Comparison of ENCODE assay signal across 8 cellular contexts in genomic region chr6:34696739-34697543, GRCh38. TPM values are rescaled to one million over a fixed set of nuclear protein-coding genes. Genes with fewer than 3 reads are reported as not detected.
DNase-seq lines count a peak whose midpoint lies in the region; ATAC-seq, FAIRE-seq and TF ChIP-seq lines count a peak whose summit lies in the region.

ILRUN (minus strand) TSS chr6:34696767; CDS start chr6:34696603, 164 bp downstream.

- DNase-seq in Daoy (ENCODE audit: low read depth) (peak; percentile 97), H54 (ENCODE audit: insufficient read length, low spot score) (peak; percentile 78), MG63 (peak; percentile 90), SHP77 (lab: John Stamatoyannopoulos, UW) (peak; percentile 82 to 88), fibroblast of pulmonary artery (ENCODE audit: low read depth) (peak; percentile 96)
- peak; percentile 94 for DNase-seq in activated effector memory CD4-positive, alpha-beta T cell treated with Interleukin-2 at 50 U/mL for 16 hours
- peak; percentile 96 for DNase-seq in natural killer cell treated with Interleukin-12 subunit alpha and Interleukin-12 subunit beta and Interleukin-15 and Interleukin-18, amount 100 ng/mL, for 72 hours (ENCODE audit: low spot score)
- DNase-seq in stimulated activated naive CD4-positive, alpha-beta T cell treated with Interleukin-2 at 50 U/mL for 16 hours (lab: John Stamatoyannopoulos, UW): peak; percentile 94

- H3K4me1 Mint-ChIP-seq in natural killer cell treated with Interleukin-12 subunit alpha and Interleukin-12 subunit beta and Interleukin-15 and Interleukin-18, amount 100 ng/mL, for 72 hours (ENCODE audit: low read depth in 2 of 2): peaks cover 33 to 39% of the 10 kb centered on the region in 2 donors

- no peaks in the 10 kb centered on the region for H3K9me3 ChIP-seq in MG63

- no peaks in the 10 kb centered on the region for H3K27me3 ChIP-seq in MG63

- TF ChIP-seq POLR2A in H54 (IDR thresholded peaks at IDR 0.05; ENCODE audit: low read depth, low read length): peak; percentile 59

- H3K4me3 ChIP-seq in MG63 (peak within 1 kb of the TSS; percentile 75), fibroblast of pulmonary artery (replicated peaks; ENCODE audit: low read depth, low read length) (peak within 1 kb of the TSS; percentile 90)

- no peak for TF ChIP-seq CTCF in fibroblast of pulmonary artery (IDR thresholded peaks at IDR 0.05; ENCODE audit: low read length, missing control alignments)

- peak; percentile 33 for FAIRE-seq in H54 (lab: Jason Lieb, UNC)

- peak; percentile 96 to 97 for ATAC-seq in natural killer cell treated with Interleukin-12 subunit alpha and Interleukin-12 subunit beta and Interleukin-15 and Interleukin-18, amount 100 ng/mL, for 72 hours

- H3K9me3 Mint-ChIP-seq in natural killer cell treated with Interleukin-12 subunit alpha and Interleukin-12 subunit beta and Interleukin-15 and Interleukin-18, amount 100 ng/mL, for 72 hours: no peaks in the 10 kb centered on the region

- peak within 1 kb of the TSS; percentile 95 to 98 for H3K27ac Mint-ChIP-seq in natural killer cell treated with Interleukin-12 subunit alpha and Interleukin-12 subunit beta and Interleukin-15 and Interleukin-18, amount 100 ng/mL, for 72 hours

- peaks cover 0 to 3% of the 10 kb centered on the region in 2 donors for H3K27me3 Mint-ChIP-seq in natural killer cell treated with Interleukin-12 subunit alpha and Interleukin-12 subunit beta and Interleukin-15 and Interleukin-18, amount 100 ng/mL, for 72 hours

- peak within 1 kb of the TSS; percentile 99 for H3K4me3 Mint-ChIP-seq in natural killer cell treated with Interleukin-12 subunit alpha and Interleukin-12 subunit beta and Interleukin-15 and Interleukin-18, amount 100 ng/mL, for 72 hours

- peaks cover 6% of the 10 kb centered on the region for H3K36me3 Mint-ChIP-seq in natural killer cell treated with Interleukin-12 subunit alpha and Interleukin-12 subunit beta and Interleukin-15 and Interleukin-18, amount 100 ng/mL, for 72 hours

- H3K36me3 ChIP-seq in MG63: no peaks in the 10 kb centered on the region; the same call in 1 of the 2 replicates

RNA-seq across cellular contexts. Expression of gene ILRUN, which starts in this region (rescaled TPM):
- 29.5 and 35.8 TPM in 2 replicates for total RNA-seq in Daoy (2014; rRNA removed; shearing (Covaris generic))
- total RNA-seq in MG63 (2014; rRNA removed; shearing (Covaris generic); ENCODE audit: low replicate concordance): 25.9 and 26.1 TPM in 2 replicates
- total RNA-seq in natural killer cell treated with Interleukin-12 subunit alpha and Interleukin-12 subunit beta and Interleukin-15 and Interleukin-18, amount 100 ng/mL, for 72 hours: 10 to 100 TPM; 68.1 to 70.0 TPM

Comparison
In these comparisons a context has a peak if more than half of its experiments do, and no peak if none do; other contexts are left out.
1. Peak in every context shown above with its lines: DNase-seq, ATAC-seq and H3K4me3 ChIP-seq.